ENCODE assay signal across 14 cellular contexts in the genomic region with DNA sequence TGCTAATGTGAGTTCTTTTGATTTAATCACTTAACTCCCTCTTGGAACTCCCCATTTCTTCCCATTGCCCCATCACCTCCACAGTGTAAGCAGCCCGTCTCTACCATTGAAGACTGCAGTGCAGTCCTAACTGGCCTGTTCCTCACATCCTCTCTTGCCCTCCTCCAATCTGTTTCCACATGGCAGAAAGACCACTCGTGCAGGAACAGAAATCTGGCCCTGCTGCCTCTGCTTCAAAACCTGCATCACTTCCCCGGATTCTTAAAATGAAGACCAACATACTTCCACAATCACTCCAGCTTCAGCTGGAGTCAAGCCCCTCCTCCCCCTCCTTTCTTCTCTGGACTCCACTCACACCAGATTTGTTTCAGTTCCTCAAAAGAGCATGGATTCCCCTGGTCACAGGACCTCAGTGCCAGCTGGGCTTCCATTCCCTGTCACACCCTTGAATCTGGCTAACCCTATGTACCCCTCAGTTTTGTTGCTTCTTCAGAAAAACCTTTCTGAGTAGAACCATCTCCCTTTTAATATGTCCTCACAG.
DNase-seq lines count a peak whose midpoint lies in the region; ATAC-seq, FAIRE-seq and TF ChIP-seq lines count a peak whose summit lies in the region.
"Had no signal": no experiment of that assay in that cellular context is flagged by ENCODE, and none has a peak within 500 bp of the region (broad histone marks: within the 10 kb centered on the region; RNA-seq: fewer than 3 reads in every experiment).

No MANE protein-coding gene starts in this region.

- no peaks in the 10 kb centered on the region for H3K36me3 Mint-ChIP-seq in activated T-helper 17 cell treated with anti-CD3 and anti-CD28 coated beads, Interleukin-2, amount 50 U/mL, for 72 hours (ENCODE audit: low read depth)
- no peaks in the 10 kb centered on the region for H3K36me3 Mint-ChIP-seq in activated CD4-positive, alpha-beta T cell treated with anti-CD3 and anti-CD28 coated beads, Interleukin-2, amount 10 ng/mL, durations not matched to agents 7 days and 5 days (ENCODE audit: low read depth)
- H3K36me3 Mint-ChIP-seq: activated CD4-positive, alpha-beta memory T cell treated with anti-CD3 and anti-CD28 coated beads for 36 hours had no signal

- peak overlapping the region in 1 of 2 experiments; percentile 89 for H3K14ac ChIP-seq in mesenchymal stem cell (ENCODE audit: low read length in 2 of 2)

- no peak overlapping the region for H2BK5ac ChIP-seq in mesenchymal stem cell (ENCODE audit: low read depth, low read length, poor library complexity, severe bottlenecking)

- H2AFZ ChIP-seq in mesenchymal stem cell (ENCODE audit: low read depth, low read length) = no peak overlapping the region

- H3K27ac Mint-ChIP-seq in activated T-helper 17 cell treated with anti-CD3 and anti-CD28 coated beads, Interleukin-2, amount 50 U/mL, for 72 hours = no peak overlapping the region
- no peak overlapping the region for H3K27ac Mint-ChIP-seq in activated CD4-positive, alpha-beta T cell treated with anti-CD3 and anti-CD28 coated beads, Interleukin-2, amount 10 ng/mL, durations not matched to agents 7 days and 5 days
- H3K27ac Mint-ChIP-seq: activated CD4-positive, alpha-beta memory T cell treated with anti-CD3 and anti-CD28 coated beads for 36 hours; activated T-helper 1 cell treated with anti-CD3 and anti-CD28 coated beads, Interleukin-12 subunit alpha, Interleukin-12 subunit beta, Interleukin-2, Interleukin-4 antibody, amounts not matched to agents 30 ng/mL and 10 ng/mL and 1 ng/mL, durations not matched to agents 14 hours and 24 hours and 36 hours had no signal

- H3K18ac ChIP-seq in mesenchymal stem cell (ENCODE audit: low read depth in 1 of 2, low read length in 2 of 2) = peak overlapping the region; percentile 8 to 57

- H2BK15ac ChIP-seq in mesenchymal stem cell (ENCODE audit: low read depth, poor library complexity, severe bottlenecking) = no peak overlapping the region

- FAIRE-seq in bronchial epithelial cell (lab: Jason Lieb, UNC) = peak; percentile 13
- FAIRE-seq: small intestine had no signal

- peak overlapping the region; percentile 52 for H3K9ac ChIP-seq in mesenchymal stem cell (ENCODE audit: low read length)
- H3K9ac ChIP-seq: BLaER1 had no signal

- no peaks in the 10 kb centered on the region for H3K9me3 Mint-ChIP-seq in activated T-helper 17 cell treated with anti-CD3 and anti-CD28 coated beads, Interleukin-2, amount 50 U/mL, for 72 hours
- no peaks in the 10 kb centered on the region for H3K9me3 Mint-ChIP-seq in activated CD4-positive, alpha-beta T cell treated with anti-CD3 and anti-CD28 coated beads, Interleukin-2, amount 10 ng/mL, durations not matched to agents 7 days and 5 days
- H3K9me3 Mint-ChIP-seq: activated T-helper 1 cell treated with anti-CD3 and anti-CD28 coated beads, Interleukin-12 subunit alpha, Interleukin-12 subunit beta, Interleukin-2, Interleukin-4 antibody, amounts not matched to agents 30 ng/mL and 10 ng/mL and 1 ng/mL, durations not matched to agents 14 hours and 24 hours and 36 hours; stimulated activated naive CD8-positive, alpha-beta T cell treated with anti-CD3 and anti-CD28 coated beads, Interleukin-15, amount 100 ng/mL, for 72 hours had no signal

- peak; percentile 40 for ATAC-seq in HG02759 (IDR thresholded peaks at IDR 0.05; ENCODE audit: unreplicated experiment)
- ATAC-seq in GM21515 (IDR thresholded peaks at IDR 0.05; ENCODE audit: unreplicated experiment) = no peak
- ATAC-seq in activated T-helper 17 cell treated with anti-CD3 and anti-CD28 coated beads, Interleukin-2, amount 50 U/mL, for 72 hours (replicated peaks) = no peak
- ATAC-seq: stimulated activated naive CD8-positive, alpha-beta T cell treated with anti-CD3 and anti-CD28 coated beads, Interleukin-15, amount 100 ng/mL, for 72 hours had no signal

- no peak overlapping the region for H3K4me3 ChIP-seq in bronchial epithelial cell (ENCODE audit: low read depth, low read length)
- no peak overlapping the region for H3K4me3 ChIP-seq in mesenchymal stem cell (ENCODE audit: insufficient read depth in 1 of 2, low read depth in 1 of 2, low read length in 2 of 2)
- H3K4me3 ChIP-seq in tibial artery = no peak overlapping the region
- H3K4me3 ChIP-seq: BLaER1, colonic mucosa had no signal

- 73% methylated on average over 3 of the region's 3 CpGs for WGBS in mesenchymal stem cell

- DNase-seq in bronchial epithelial cell (ENCODE audit: low read depth) (no peak), mesenchymal stem cell (no peak), tibial artery (peak; percentile 69 to 76), NCI-H2081 treated with DMSO at 0.1 percent for 48 hours (lab: John Stamatoyannopoulos, UW) (no peak)
- DNase-seq in activated CD4-positive, alpha-beta T cell treated with anti-CD3 and anti-CD28 coated beads, Interleukin-2, amount 10 ng/mL, durations not matched to agents 7 days and 5 days = no peak

- no peak overlapping the region for H3K23ac ChIP-seq in mesenchymal stem cell (ENCODE audit: low read length in 2 of 2)

- H3K36me3 ChIP-seq in bronchial epithelial cell (ENCODE audit: control insufficient read depth, insufficient read depth, low read length) = no peaks in the 10 kb centered on the region
- no peaks in the 10 kb centered on the region for H3K36me3 ChIP-seq in mesenchymal stem cell (ENCODE audit: control insufficient read depth in 1 of 2, insufficient read depth in 2 of 2, low read depth in 1 of 2, low read length in 2 of 2)
- H3K36me3 ChIP-seq in tibial artery = no peaks in the 10 kb centered on the region
- H3K36me3 ChIP-seq: BLaER1, colonic mucosa had no signal

- H2BK120ac ChIP-seq in mesenchymal stem cell (ENCODE audit: low read depth, low read length) = no peak overlapping the region

- H3K27me3 ChIP-seq in bronchial epithelial cell (ENCODE audit: control insufficient read depth, insufficient read depth, low read length) (no peaks in the 10 kb centered on the region), mesenchymal stem cell (ENCODE audit: control insufficient read depth in 1 of 2, insufficient read depth in 1 of 2, low read length in 2 of 2) (no peaks in the 10 kb centered on the region), tibial artery (no peaks in the 10 kb centered on the region)
- H3K27me3 ChIP-seq: BLaER1, colonic mucosa had no signal

- peak overlapping the region in 1 of 2 experiments; percentile 26 for H3K4ac ChIP-seq in mesenchymal stem cell (ENCODE audit: low read depth in 1 of 2, low read length in 2 of 2)

- intact Hi-C loops in tibial artery (cut with DNase I; ENCODE audit: low total_unique reads) = no loop called here

- no peaks in the 10 kb centered on the region for H3K27me3 Mint-ChIP-seq in activated T-helper 17 cell treated with anti-CD3 and anti-CD28 coated beads, Interleukin-2, amount 50 U/mL, for 72 hours
- H3K27me3 Mint-ChIP-seq in activated CD4-positive, alpha-beta T cell treated with anti-CD3 and anti-CD28 coated beads, Interleukin-2, amount 10 ng/mL, durations not matched to agents 7 days and 5 days = no peaks in the 10 kb centered on the region
- H3K27me3 Mint-ChIP-seq: activated CD4-positive, alpha-beta memory T cell treated with anti-CD3 and anti-CD28 coated beads for 36 hours had no signal

- no peaks in the 10 kb centered on the region for H3K79me1 ChIP-seq in mesenchymal stem cell (replicated peaks; ENCODE audit: low read length, poor library complexity, severe bottlenecking)

- CTCF ChIA-PET in activated CD4-positive, alpha-beta T cell treated with anti-CD3 and anti-CD28 coated beads, Interleukin-2, amount 10 ng/mL, durations not matched to agents 7 days and 5 days (lab: Charles Lee) = no interaction called here

- H3K4me1 ChIP-seq in mesenchymal stem cell (ENCODE audit: control insufficient read depth, insufficient read depth, low read depth, low read length) (peaks cover 2% of the 10 kb centered on the region), tibial artery (no peaks in the 10 kb centered on the region)
- H3K4me1 ChIP-seq: colonic mucosa had no signal

- no peak overlapping the region for H3K4me3 Mint-ChIP-seq in activated T-helper 17 cell treated with anti-CD3 and anti-CD28 coated beads, Interleukin-2, amount 50 U/mL, for 72 hours
- no peak overlapping the region for H3K4me3 Mint-ChIP-seq in activated CD4-positive, alpha-beta T cell treated with anti-CD3 and anti-CD28 coated beads, Interleukin-2, amount 10 ng/mL, durations not matched to agents 7 days and 5 days
- H3K4me3 Mint-ChIP-seq: activated CD4-positive, alpha-beta memory T cell treated with anti-CD3 and anti-CD28 coated beads for 36 hours; activated T-helper 1 cell treated with anti-CD3 and anti-CD28 coated beads, Interleukin-12 subunit alpha, Interleukin-12 subunit beta, Interleukin-2, Interleukin-4 antibody, amounts not matched to agents 30 ng/mL and 10 ng/mL and 1 ng/mL, durations not matched to agents 14 hours and 24 hours and 36 hours; stimulated activated naive CD8-positive, alpha-beta T cell treated with anti-CD3 and anti-CD28 coated beads, Interleukin-15, amount 100 ng/mL, for 72 hours had no signal

- H4K8ac ChIP-seq in mesenchymal stem cell (ENCODE audit: low read length) = no peak overlapping the region

- no peak overlapping the region for H3K27ac ChIP-seq in mesenchymal stem cell (ENCODE audit: low read length, poor library complexity, severe bottlenecking)
- H3K27ac ChIP-seq in tibial artery = no peak overlapping the region
- H3K27ac ChIP-seq: BLaER1, colonic mucosa had no signal

- peak overlapping the region in 1 of 2 experiments; percentile 63 for H2BK12ac ChIP-seq in mesenchymal stem cell (ENCODE audit: low read length in 2 of 2)

- TF ChIP-seq CTCF in bronchial epithelial cell (IDR thresholded peaks at IDR 0.05; ENCODE audit: insufficient read depth, low read length, severe bottlenecking) (no peak), tibial artery (IDR thresholded peaks at IDR 0.05) (no peak)

- POLR2A ChIA-PET in activated CD4-positive, alpha-beta T cell treated with anti-CD3 and anti-CD28 coated beads, Interleukin-2, amount 10 ng/mL, durations not matched to agents 7 days and 5 days (lab: Charles Lee) = no interaction called here

- H3K4me2 ChIP-seq in mesenchymal stem cell (ENCODE audit: low read length, poor library complexity, severe bottlenecking) = no peak overlapping the region
- H3K4me2 ChIP-seq: BLaER1 had no signal

- no peaks in the 10 kb centered on the region for H3K9me3 ChIP-seq in mesenchymal stem cell (ENCODE audit: control insufficient read depth, low read length)
- no peaks in the 10 kb centered on the region for H3K9me3 ChIP-seq in tibial artery
- H3K9me3 ChIP-seq: colonic mucosa had no signal

- H4K91ac ChIP-seq in mesenchymal stem cell (ENCODE audit: low read length) = no peak overlapping the region

- H2AK5ac ChIP-seq in mesenchymal stem cell (ENCODE audit: low read length, severe bottlenecking) = peak overlapping the region; percentile 41

- H3K4me1 Mint-ChIP-seq in activated T-helper 17 cell treated with anti-CD3 and anti-CD28 coated beads, Interleukin-2, amount 50 U/mL, for 72 hours = no peaks in the 10 kb centered on the region
- H3K4me1 Mint-ChIP-seq in activated CD4-positive, alpha-beta T cell treated with anti-CD3 and anti-CD28 coated beads, Interleukin-2, amount 10 ng/mL, durations not matched to agents 7 days and 5 days = no peaks in the 10 kb centered on the region
- H3K4me1 Mint-ChIP-seq: stimulated activated naive CD8-positive, alpha-beta T cell treated with anti-CD3 and anti-CD28 coated beads, Interleukin-15, amount 100 ng/mL, for 72 hours had no signal

Comparison
In these comparisons a context has a peak if more than half of its experiments do, and no peak if none do; other contexts are left out.
1. DNase-seq: peak in tibial artery (2 of 2); none in bronchial epithelial cell (single experiment), mesenchymal stem cell (single experiment), activated CD4-positive, alpha-beta T cell treated with anti-CD3 and anti-CD28 coated beads, Interleukin-2, amount 10 ng/mL, durations not matched to agents 7 days and 5 days (single experiment) and NCI-H2081 treated with DMSO at 0.1 percent for 48 hours (single experiment).